ENCODE assay signal across 1 cellular context in genomic region chr7:139118234-139118802, GRCh38.
TF ChIP-seq lines count a peak whose summit lies in the region.

No MANE protein-coding gene starts in this region.

TF ChIP-seq in K562, 482 proteins besides CTCF, POLR2A, EP300 and RAD21 (continued from another document and continues in another):
- TF ChIP-seq RNF2 (IDR thresholded peaks at IDR 0.05) (peak; percentile 30; the same call in 1 of the 2 replicates), ZNF57 (CRISPR knock-in tag; IDR thresholded peaks at IDR 0.05) (no peak), ZNF76 (CRISPR knock-in tag; IDR thresholded peaks at IDR 0.05; ENCODE audit: borderline replicate concordance) (no peak), RERE (CRISPR knock-in tag; IDR thresholded peaks at IDR 0.05; ENCODE audit: borderline replicate concordance) (no peak), RBM39 (optimal IDR thresholded peaks at IDR 0.05; ENCODE audit: low read depth, low read length) (peak; percentile 33), MEIS2 (IDR thresholded peaks at IDR 0.05; ENCODE audit: partially characterized antibody) (peak; percentile 99), HINFP (tag; conservative IDR thresholded peaks at IDR 0.05; ENCODE audit: low read depth) (no peak), ZKSCAN8 (CRISPR knock-in tag; IDR thresholded peaks at IDR 0.05) (no peak), DPF2 (IDR thresholded peaks at IDR 0.05) (peak; percentile 98), FOXJ2 (tag; IDR thresholded peaks at IDR 0.05) (peak; percentile 13; the same call in 1 of the 2 replicates), CREM (IDR thresholded peaks at IDR 0.05; ENCODE audit: low read depth) (peak; percentile 74; the same call in 1 of the 2 replicates), BRF2 (IDR thresholded peaks at IDR 0.05; ENCODE audit: borderline replicate concordance, insufficient read depth, insufficient read length) (no peak), CREB5 (CRISPR knock-in tag; IDR thresholded peaks at IDR 0.05) (no peak), SAP30 (IDR thresholded peaks at IDR 0.05; ENCODE audit: borderline replicate concordance, insufficient read depth, low read depth, low read length, poor library complexity, severe bottlenecking) (no peak), NRF1 (conservative IDR thresholded peaks at IDR 0.05 in 1 of 2, IDR thresholded peaks at IDR 0.05 in 1 of 2) (no peak), MAFK (IDR thresholded peaks at IDR 0.05; ENCODE audit: low read length) (peak; percentile 94), ZC3H11A (IDR thresholded peaks at IDR 0.05; ENCODE audit: low read depth, low read length) (no peak), RBM22 (IDR thresholded peaks at IDR 0.05; ENCODE audit: low read depth, low read length, poor library complexity, severe bottlenecking) (no peak), TCF7L2 (IDR thresholded peaks at IDR 0.05; ENCODE audit: low read depth, low read length) (no peak), PATZ1 (CRISPR knock-in tag; IDR thresholded peaks at IDR 0.05; ENCODE audit: borderline replicate concordance) (no peak), EZH2 (IDR thresholded peaks at IDR 0.05; ENCODE audit: borderline replicate concordance, low read depth, low read length) (no peak), ETS2 (tag; IDR thresholded peaks at IDR 0.05; ENCODE audit: borderline replicate concordance, poor library complexity, severe bottlenecking) (no peak), GTF2A2 (tag; IDR thresholded peaks at IDR 0.05) (no peak), FOXM1 (IDR thresholded peaks at IDR 0.05; ENCODE audit: low read depth) (peak; percentile 64; the same call in 1 of the 2 replicates), FOXM1 (CRISPR knock-in tag; IDR thresholded peaks at IDR 0.05; ENCODE audit: low read depth) (no peak), NCOR1 (IDR thresholded peaks at IDR 0.05) (peak; percentile 85), ZNF75A (CRISPR knock-in tag; IDR thresholded peaks at IDR 0.05) (no peak), YBX1 (IDR thresholded peaks at IDR 0.05) (no peak), BCL6 (CRISPR knock-in tag; IDR thresholded peaks at IDR 0.05) (0 out of 2 replicates have a peak, but pooled peaks have one; percentile 33), ZNF318 (IDR thresholded peaks at IDR 0.05; ENCODE audit: borderline replicate concordance in 1 of 2, low read depth in 1 of 2) (peak in 1 of 2 experiments; percentile 88; a peak in 1 of 4 replicates), HBP1 (CRISPR knock-in tag; IDR thresholded peaks at IDR 0.05) (no peak; the same call in 1 of the 2 replicates), NR2C2 (CRISPR knock-in tag; IDR thresholded peaks at IDR 0.05) (no peak), NR2C2 (tag; IDR thresholded peaks at IDR 0.05) (no peak), CREB1 (IDR thresholded peaks at IDR 0.05) (peak; percentile 60; the same call in 1 of the 2 replicates), CREB1 (CRISPR knock-in tag; IDR thresholded peaks at IDR 0.05) (no peak), ERF (CRISPR knock-in tag; IDR thresholded peaks at IDR 0.05) (no peak), FOSL1 (tag; conservative IDR thresholded peaks at IDR 0.05) (peak; percentile 99), POLR2AphosphoS2 (IDR thresholded peaks at IDR 0.05; ENCODE audit: low read length) (no peak), FOXA1 (IDR thresholded peaks at IDR 0.05; ENCODE audit: borderline replicate concordance) (no peak), ARHGAP35 (IDR thresholded peaks at IDR 0.05; ENCODE audit: partially characterized antibody) (no peak)
